8 cellular contexts compared by ENCODE assay signal in the genomic region with DNA sequence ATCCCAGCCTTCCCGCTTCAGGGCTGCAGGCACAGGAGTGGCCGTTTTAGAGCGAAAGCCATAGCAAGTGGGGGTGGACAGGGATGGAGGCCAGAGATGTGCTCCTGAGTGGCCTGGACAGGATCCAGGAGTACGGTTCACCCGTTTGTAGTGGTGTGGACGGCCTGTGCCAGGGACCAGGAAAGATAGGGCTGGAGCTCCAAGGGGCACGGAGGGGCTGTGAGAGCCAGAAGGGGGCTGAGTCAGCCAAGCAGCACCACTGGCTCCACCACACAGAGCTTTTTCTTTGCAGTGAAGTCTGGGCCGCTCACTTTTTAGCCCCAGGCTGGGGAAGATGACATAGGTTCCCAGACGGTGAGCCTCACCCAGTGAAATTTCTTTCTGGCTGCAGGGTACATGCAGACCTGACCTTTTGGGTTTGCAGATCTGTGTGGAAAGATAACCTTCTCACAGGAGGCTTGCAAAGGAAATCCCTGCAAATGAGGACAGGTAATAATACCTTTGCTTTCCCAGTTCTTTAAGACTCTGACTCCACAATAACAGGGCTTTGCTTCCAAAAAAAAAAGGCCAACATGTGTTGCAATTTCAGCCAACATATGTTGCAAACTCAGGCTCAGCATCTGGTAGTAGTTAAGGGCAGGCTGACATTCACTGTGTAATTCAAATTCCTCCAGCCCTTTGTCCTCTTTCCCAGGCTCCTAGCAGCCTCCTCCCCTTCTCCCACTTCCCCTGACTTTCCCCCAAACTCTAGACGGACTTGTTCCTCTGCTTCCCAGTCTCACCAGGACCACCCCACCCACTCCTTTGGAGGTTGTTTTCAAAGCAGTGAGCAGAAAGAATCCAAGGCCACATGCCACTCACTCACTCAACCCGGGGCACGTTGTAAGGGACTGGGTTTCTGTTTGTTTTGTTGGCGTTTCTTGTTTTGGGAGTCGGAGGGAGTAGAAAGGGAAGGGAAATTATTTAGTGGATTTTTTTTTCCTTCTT. TPM values are rescaled to one million over a fixed set of nuclear protein-coding genes. Genes with fewer than 3 reads are reported as not detected.
DNase-seq lines count a peak whose midpoint lies in the region; ATAC-seq, FAIRE-seq and TF ChIP-seq lines count a peak whose summit lies in the region.

No MANE protein-coding gene starts in this region.

- CTCF ChIA-PET in K562 (lab: Yijun Ruan, JAX; ENCODE audit: low intra/inter-chr PET ratio) = no interaction called here

- peak overlapping the region; percentile 76 for H2AFZ ChIP-seq in K562 (ENCODE audit: low read depth, low read length)

- no peaks in the 10 kb centered on the region for H3K79me2 ChIP-seq in K562 (ENCODE audit: control insufficient read depth, insufficient read depth, low read length)

- POLR2A ChIA-PET in K562 (lab: Yijun Ruan, JAX) = interaction anchor here (0.6 kb wide), 2 partner anchors 8 to 31 kb away, joined by 3 read pairs; no protein-coding TSS in a partner anchor

- H3K4me2 ChIP-seq in K562 (ENCODE audit: insufficient read depth, low read length) = no peak overlapping the region

- H3K9me3 Mint-ChIP-seq in activated T-helper 1 cell treated with anti-CD3 and anti-CD28 coated beads, Interleukin-12 subunit alpha, Interleukin-12 subunit beta, Interleukin-2, Interleukin-4 antibody, amounts not matched to agents 30 ng/mL and 10 ng/mL and 1 ng/mL, durations not matched to agents 14 hours and 24 hours and 36 hours = no peaks in the 10 kb centered on the region

- H3K36me3 ChIP-seq in K562 (ENCODE audit: control insufficient read depth, insufficient read depth, low read length) = no peaks in the 10 kb centered on the region
- no peaks in the 10 kb centered on the region for H3K36me3 ChIP-seq in iPS-18a (ENCODE audit: control insufficient read depth, low read depth, low read length)
- H3K36me3 ChIP-seq in stomach smooth muscle (ENCODE audit: control insufficient read depth in 2 of 2, insufficient read depth in 2 of 2, low read length in 2 of 2) = no peaks in the 10 kb centered on the region

- H3K9ac ChIP-seq in K562 (ENCODE audit: insufficient read depth in 1 of 2, low read depth in 2 of 2, low read length in 2 of 2) (peak overlapping the region in 1 of 2 experiments; percentile 40; a peak in 1 of 4 replicates), iPS-18a (ENCODE audit: low read length) (peak overlapping the region; percentile 15), stomach smooth muscle (ENCODE audit: low read length in 2 of 2) (peak overlapping the region; percentile 24 to 58)

- in situ Hi-C loops in K562 (cut with MboI) = no loop called here

- H3K4me1 ChIP-seq in K562 (replicated peaks in 1 of 2; ENCODE audit: control insufficient read depth in 2 of 2, insufficient read depth in 2 of 2, low read length in 2 of 2) = peaks cover 2 to 4% of the 10 kb centered on the region in 2 experiments; a peak in 2 of 5 replicates
- peaks cover 12% of the 10 kb centered on the region for H3K4me1 ChIP-seq in iPS-18a (ENCODE audit: control insufficient read depth, low read depth, low read length)
- H3K4me1 ChIP-seq in stomach smooth muscle (ENCODE audit: control insufficient read depth, insufficient read depth, low read length) = peaks cover 17% of the 10 kb centered on the region

- H3K27me3 ChIP-seq in K562 (ENCODE audit: control insufficient read depth in 2 of 2, insufficient read depth in 2 of 2, low read length in 2 of 2) (no peaks in the 10 kb centered on the region), iPS-18a (ENCODE audit: control insufficient read depth, insufficient read depth, low read length) (no peaks in the 10 kb centered on the region), stomach smooth muscle (ENCODE audit: control insufficient read depth in 1 of 2, insufficient read depth in 2 of 2, low read length in 2 of 2) (no peaks in the 10 kb centered on the region)

- no peaks in the 10 kb centered on the region for H3K36me3 Mint-ChIP-seq in activated T-helper 1 cell treated with anti-CD3 and anti-CD28 coated beads, Interleukin-12 subunit alpha, Interleukin-12 subunit beta, Interleukin-2, Interleukin-4 antibody, amounts not matched to agents 30 ng/mL and 10 ng/mL and 1 ng/mL, durations not matched to agents 14 hours and 24 hours and 36 hours (ENCODE audit: low read depth)

- BruUV-seq in K562 (replicated peaks; lab: Mats Ljungman, UMichigan) = no TSS peak

- ATAC-seq in K562 (peak; percentile 59), HG03460 (IDR thresholded peaks at IDR 0.05; ENCODE audit: unreplicated experiment) (no peak), GM19455 (IDR thresholded peaks at IDR 0.05; ENCODE audit: unreplicated experiment) (no peak)

- TF ChIP-seq POLR2A in K562 (conservative IDR thresholded peaks at IDR 0.05) = no peak

- no peak overlapping the region for H3K4me3 Mint-ChIP-seq in activated T-helper 1 cell treated with anti-CD3 and anti-CD28 coated beads, Interleukin-12 subunit alpha, Interleukin-12 subunit beta, Interleukin-2, Interleukin-4 antibody, amounts not matched to agents 30 ng/mL and 10 ng/mL and 1 ng/mL, durations not matched to agents 14 hours and 24 hours and 36 hours

- H3K27me3 Mint-ChIP-seq in activated T-helper 1 cell treated with anti-CD3 and anti-CD28 coated beads, Interleukin-12 subunit alpha, Interleukin-12 subunit beta, Interleukin-2, Interleukin-4 antibody, amounts not matched to agents 30 ng/mL and 10 ng/mL and 1 ng/mL, durations not matched to agents 14 hours and 24 hours and 36 hours (ENCODE audit: insufficient read depth) = peaks cover 13% of the 10 kb centered on the region

- H3K27ac ChIP-seq in K562 (ENCODE audit: extremely low read depth, low read depth, low read length) (no peak overlapping the region), iPS-18a (ENCODE audit: low read length) (no peak overlapping the region), stomach smooth muscle (ENCODE audit: low read length) (peak overlapping the region; percentile 55)

- no peak for FAIRE-seq in K562 (lab: Jason Lieb, UNC)

- no peaks in the 10 kb centered on the region for H3K9me1 ChIP-seq in K562 (ENCODE audit: control insufficient read depth, insufficient read depth, low read length)

- DNase-seq in HS-5 (ENCODE audit: low read depth) (peak; percentile 80), K562 (ENCODE audit: extremely low read depth in 1 of 4, low spot score in 3 of 4) (no peak), hippocampal formation (lab: John Stamatoyannopoulos, UW) (no peak)
- DNase-seq in activated T-helper 1 cell treated with anti-CD3 and anti-CD28 coated beads, Interleukin-12 subunit alpha, Interleukin-12 subunit beta, Interleukin-2, Interleukin-4 antibody, amounts not matched to agents 30 ng/mL and 10 ng/mL and 1 ng/mL, durations not matched to agents 14 hours and 24 hours and 36 hours (ENCODE audit: low spot score) = no peak

- intact Hi-C loops in K562 (cut with micrococcal nuclease) = no loop called here
- intact Hi-C loops in activated T-helper 1 cell treated with anti-CD3 and anti-CD28 coated beads, Interleukin-12 subunit alpha, Interleukin-12 subunit beta, Interleukin-2, Interleukin-4 antibody, amounts not matched to agents 30 ng/mL and 10 ng/mL and 1 ng/mL, durations not matched to agents 14 hours and 24 hours and 36 hours (cut with micrococcal nuclease) = no loop called here

- no peak for TF ChIP-seq EP300 in K562 (IDR thresholded peaks at IDR 0.05; ENCODE audit: low read length)

- 43% methylated on average over 13 of the region's 14 CpGs for WGBS in K562 (ENCODE audit: insufficient coverage, low coverage, missing lambda C conversion rate)

- H4K20me1 ChIP-seq in K562 (replicated peaks; ENCODE audit: control insufficient read depth, insufficient read depth, low read length) = no peaks in the 10 kb centered on the region

- TF ChIP-seq CTCF in K562 (IDR thresholded peaks at IDR 0.05 in 2 of 3, conservative IDR thresholded peaks at IDR 0.05 in 1 of 3; ENCODE audit: insufficient read depth in 2 of 3, low read depth in 1 of 3, low read length in 3 of 3) = no peak

- no peak overlapping the region for H3K27ac Mint-ChIP-seq in activated T-helper 1 cell treated with anti-CD3 and anti-CD28 coated beads, Interleukin-12 subunit alpha, Interleukin-12 subunit beta, Interleukin-2, Interleukin-4 antibody, amounts not matched to agents 30 ng/mL and 10 ng/mL and 1 ng/mL, durations not matched to agents 14 hours and 24 hours and 36 hours

- H3K4me1 Mint-ChIP-seq in activated T-helper 1 cell treated with anti-CD3 and anti-CD28 coated beads, Interleukin-12 subunit alpha, Interleukin-12 subunit beta, Interleukin-2, Interleukin-4 antibody, amounts not matched to agents 30 ng/mL and 10 ng/mL and 1 ng/mL, durations not matched to agents 14 hours and 24 hours and 36 hours (ENCODE audit: low read depth) = no peaks in the 10 kb centered on the region

- H3K9me3 ChIP-seq in K562 (replicated peaks; ENCODE audit: control insufficient read depth, insufficient read depth, low read depth, low read length) (no peaks in the 10 kb centered on the region), iPS-18a (ENCODE audit: control insufficient read depth, low read depth, low read length) (no peaks in the 10 kb centered on the region), stomach smooth muscle (ENCODE audit: control insufficient read depth in 2 of 2, low read length in 2 of 2) (no peaks in the 10 kb centered on the region)

- H3K4me3 ChIP-seq in K562 (no peak overlapping the region), iPS-18a (ENCODE audit: low read length) (no peak overlapping the region), stomach smooth muscle (ENCODE audit: low read length in 2 of 2) (peak overlapping the region; percentile 45 to 52)

- no peak for TF ChIP-seq RAD21 in K562 (CRISPR knock-in tag; conservative IDR thresholded peaks at IDR 0.05 in 1 of 2, IDR thresholded peaks at IDR 0.05 in 1 of 2)

RNA-seq across cellular contexts. Expression of a gene that starts 20.3 kb away (rescaled TPM):
- 58.1 and 78.2 TPM in 2 replicates for total RNA-seq in K562 (2011; cell fraction: chromatin; rRNA removed; ENCODE audit: low replicate concordance)
- 57.9 and 60.0 TPM in 2 replicates for total RNA-seq in K562 (2011; cell fraction: nucleolus; rRNA removed)
- total RNA-seq in K562 (2011; cell fraction: nucleoplasm; rRNA removed) = 87.9 and 89.5 TPM in 2 replicates
- total RNA-seq in K562 (2014; rRNA removed) = 13.4 and 18.7 TPM in 2 replicates
- total RNA-seq in K562 (2014; rRNA removed; fragmentation: Illumina TruSeq; extraction: Trizol) = 23.2 and 31.2 TPM in 2 replicates
- 31.0 and 31.3 TPM in 2 replicates for total RNA-seq in K562 (2015; rRNA removed; fragmentation: Illumina TruSeq; extraction: Trizol)
- total RNA-seq in K562 (2021) = 45.1 and 46.0 TPM in 2 replicates
- 139 and 167 TPM in 2 replicates for polyA plus RNA-seq in K562 (2011; rRNA removed)
- polyA plus RNA-seq in K562 (2011; cell fraction: cytosol; rRNA removed) = 50.0 and 148 TPM in 2 replicates
- 31.2 and 52.6 TPM in 2 replicates for polyA plus RNA-seq in K562 (2011; cell fraction: nucleus; rRNA removed)
- polyA plus RNA-seq in K562 (2012) = 55.6 and 56.3 TPM in 2 replicates
- 53.9 and 64.5 TPM in 2 replicates for polyA plus RNA-seq in K562 (2014; fragmentation: Illumina TruSeq; extraction: Trizol)
- 100 to 1,000 TPM; 141 to 157 TPM for polyA plus RNA-seq in K562 (2014; fragmentation: Nextera tagmentation; extraction: Ambion mirVana)
- 50.1 and 64.3 TPM in 2 replicates for polyA plus RNA-seq in K562 (2014; rRNA removed)
- polyA minus RNA-seq in K562 (2011; rRNA and poly(A)+ RNA removed) = 76.5 and 97.3 TPM in 2 replicates
- 21.9 and 33.3 TPM in 2 replicates for polyA minus RNA-seq in K562 (2011; cell fraction: cytosol; rRNA and poly(A)+ RNA removed)
- polyA minus RNA-seq in K562 (2011; cell fraction: nucleus; rRNA and poly(A)+ RNA removed) = 15.9 and 29.5 TPM in 2 replicates
- total RNA-seq in activated T-helper 1 cell treated with anti-CD3 and anti-CD28 coated beads, Interleukin-12 subunit alpha, Interleukin-12 subunit beta, Interleukin-2, Interleukin-4 antibody, amounts not matched to agents 30 ng/mL and 10 ng/mL and 1 ng/mL, durations not matched to agents 14 hours and 24 hours and 36 hours = 25.5 and 29.1 TPM in 2 replicates

RNA-seq across cellular contexts. Expression of a gene that starts 59.2 kb away (rescaled TPM):
- total RNA-seq in K562 (2011; cell fraction: chromatin; rRNA removed; ENCODE audit: low replicate concordance) = not detected in 2 replicates
- total RNA-seq in K562 (2011; cell fraction: nucleolus; rRNA removed) = not detected in 2 replicates
- total RNA-seq in K562 (2011; cell fraction: nucleoplasm; rRNA removed) = not detected in 2 replicates
- not detected in 2 replicates for total RNA-seq in K562 (2014; rRNA removed)
- total RNA-seq in K562 (2014; rRNA removed; fragmentation: Illumina TruSeq; extraction: Trizol) = not detected in 2 replicates
- not detected in 2 replicates for total RNA-seq in K562 (2015; rRNA removed; fragmentation: Illumina TruSeq; extraction: Trizol)
- total RNA-seq in K562 (2021) = not detected in 2 replicates
- not detected in 2 replicates for polyA plus RNA-seq in K562 (2011; rRNA removed)
- 0.04 TPM in 1 of 2 replicates, not detected in the other for polyA plus RNA-seq in K562 (2011; cell fraction: cytosol; rRNA removed)
- not detected in 2 replicates for polyA plus RNA-seq in K562 (2011; cell fraction: nucleus; rRNA removed)
- polyA plus RNA-seq in K562 (2012) = not detected in 2 replicates
- polyA plus RNA-seq in K562 (2014; fragmentation: Illumina TruSeq; extraction: Trizol) = not detected in 2 replicates
- not detected for polyA plus RNA-seq in K562 (2014; fragmentation: Nextera tagmentation; extraction: Ambion mirVana)
- 0.30 TPM in 1 of 2 replicates, not detected in the other for polyA plus RNA-seq in K562 (2014; rRNA removed)
- not detected in 2 replicates for polyA minus RNA-seq in K562 (2011; rRNA and poly(A)+ RNA removed)
- polyA minus RNA-seq in K562 (2011; cell fraction: cytosol; rRNA and poly(A)+ RNA removed) = not detected in 2 replicates
- polyA minus RNA-seq in K562 (2011; cell fraction: nucleus; rRNA and poly(A)+ RNA removed) = not detected in 2 replicates
- total RNA-seq in activated T-helper 1 cell treated with anti-CD3 and anti-CD28 coated beads, Interleukin-12 subunit alpha, Interleukin-12 subunit beta, Interleukin-2, Interleukin-4 antibody, amounts not matched to agents 30 ng/mL and 10 ng/mL and 1 ng/mL, durations not matched to agents 14 hours and 24 hours and 36 hours = not detected in 2 replicates

Comparison
In these comparisons a context has a peak if more than half of its experiments do, and no peak if none do; other contexts are left out.
1. H3K4me3 ChIP-seq: peak in stomach smooth muscle (2 of 2); none in K562 (single experiment) and iPS-18a (single experiment).